ENCODE assay signal across 24 cellular contexts in genomic region chrX:87006561-87006960, GRCh38.
"Had no signal": no experiment of that assay in that cellular context is flagged by ENCODE, and none has a peak within 500 bp of the region (broad histone marks: within the 10 kb centered on the region; RNA-seq: fewer than 3 reads in every experiment).

No MANE protein-coding gene starts in this region.

- H3K27ac ChIP-seq: left ventricle myocardium inferior, ovary, right atrium auricular region, right lobe of liver, tibial nerve, uterus had no signal

- H3K36me3 ChIP-seq: left ventricle myocardium inferior, ovary, right atrium auricular region, right lobe of liver, tibial nerve, uterus had no signal

- H3K4me3 Mint-ChIP-seq: immature natural killer cell; naive thymus-derived CD4-positive, alpha-beta T cell; natural killer cell treated with Interleukin-12 subunit alpha and Interleukin-12 subunit beta and Interleukin-15 and Interleukin-18, amount 100 ng/mL, for 72 hours; stimulated activated memory B cell treated with anti-CD40 and anti-IgM and Interleukin-4, amounts not matched to agents 10 μg/mL and 1 μg/mL and 100 μg/mL, for 72 hours; stimulated activated naive CD8-positive, alpha-beta T cell treated with anti-CD3 and anti-CD28 coated beads, Interleukin-15, amount 100 ng/mL, for 72 hours; type B pancreatic cell had no signal

- ATAC-seq: mucosa of descending colon; naive thymus-derived CD4-positive, alpha-beta T cell; natural killer cell treated with Interleukin-12 subunit alpha and Interleukin-12 subunit beta and Interleukin-15 and Interleukin-18, amount 100 ng/mL, for 72 hours; stimulated activated memory B cell treated with anti-CD40 and anti-IgM and Interleukin-4, amounts not matched to agents 10 μg/mL and 1 μg/mL and 100 μg/mL, for 72 hours; stimulated activated naive CD8-positive, alpha-beta T cell treated with anti-CD3 and anti-CD28 coated beads, Interleukin-15, amount 100 ng/mL, for 72 hours had no signal

- H3K4me1 ChIP-seq: left ventricle myocardium inferior, right atrium auricular region, tibial nerve, uterus had no signal

- H3K9me3 ChIP-seq: left ventricle myocardium inferior, ovary, right lobe of liver, tibial nerve, uterus had no signal

- H3K27ac Mint-ChIP-seq: immature natural killer cell; naive thymus-derived CD4-positive, alpha-beta T cell; natural killer cell treated with Interleukin-12 subunit alpha and Interleukin-12 subunit beta and Interleukin-15 and Interleukin-18, amount 100 ng/mL, for 72 hours; progenitor cell of endocrine pancreas; stimulated activated memory B cell treated with anti-CD40 and anti-IgM and Interleukin-4, amounts not matched to agents 10 μg/mL and 1 μg/mL and 100 μg/mL, for 72 hours; stimulated activated naive CD8-positive, alpha-beta T cell treated with anti-CD3 and anti-CD28 coated beads, Interleukin-15, amount 100 ng/mL, for 72 hours; type B pancreatic cell had no signal

- H3K27me3 Mint-ChIP-seq: naive thymus-derived CD4-positive, alpha-beta T cell; natural killer cell treated with Interleukin-12 subunit alpha and Interleukin-12 subunit beta and Interleukin-15 and Interleukin-18, amount 100 ng/mL, for 72 hours; progenitor cell of endocrine pancreas; stimulated activated memory B cell treated with anti-CD40 and anti-IgM and Interleukin-4, amounts not matched to agents 10 μg/mL and 1 μg/mL and 100 μg/mL, for 72 hours; stimulated activated naive CD8-positive, alpha-beta T cell treated with anti-CD3 and anti-CD28 coated beads, Interleukin-15, amount 100 ng/mL, for 72 hours; type B pancreatic cell had no signal

- H3K4me1 Mint-ChIP-seq: immature natural killer cell; naive thymus-derived CD4-positive, alpha-beta T cell; stimulated activated memory B cell treated with anti-CD40 and anti-IgM and Interleukin-4, amounts not matched to agents 10 μg/mL and 1 μg/mL and 100 μg/mL, for 72 hours; stimulated activated naive CD8-positive, alpha-beta T cell treated with anti-CD3 and anti-CD28 coated beads, Interleukin-15, amount 100 ng/mL, for 72 hours had no signal

- DNase-seq: hippocampal formation; immature natural killer cell; left ventricle myocardium inferior; midbrain; mucosa of descending colon; naive thymus-derived CD4-positive, alpha-beta T cell; ovary; right lobe of liver; stimulated activated CD4-positive, alpha-beta T cell treated with anti-CD3 and anti-CD28 coated beads, Interleukin-1b, Interleukin-23, amount 100 ng/mL, for 48 hours; stimulated activated CD4-positive, alpha-beta T cell treated with anti-CD3 and anti-CD28 coated beads, Interleukin-2, amount 100 ng/mL, for 48 hours; stimulated activated CD4-positive, alpha-beta T cell treated with anti-CD3 and anti-CD28 coated beads, Interleukin-4, amount 100 ng/mL, for 4 hours; stimulated activated CD8-positive, alpha-beta memory T cell treated with anti-CD3 and anti-CD28 coated beads, Interleukin-4, amount 100 ng/mL, for 48 hours; stimulated activated naive CD4-positive, alpha-beta T cell treated with Interleukin-2 at 50 U/mL for 16 hours; stimulated activated naive CD8-positive, alpha-beta T cell treated with anti-CD3 and anti-CD28 coated beads, Interleukin-15, amount 100 ng/mL, for 72 hours; substantia nigra; uterus had no signal

- H3K36me3 Mint-ChIP-seq: immature natural killer cell; naive thymus-derived CD4-positive, alpha-beta T cell; natural killer cell treated with Interleukin-12 subunit alpha and Interleukin-12 subunit beta and Interleukin-15 and Interleukin-18, amount 100 ng/mL, for 72 hours; stimulated activated memory B cell treated with anti-CD40 and anti-IgM and Interleukin-4, amounts not matched to agents 10 μg/mL and 1 μg/mL and 100 μg/mL, for 72 hours; type B pancreatic cell had no signal

- H3K27me3 ChIP-seq: ovary, right atrium auricular region, right lobe of liver, uterus had no signal

- H3K4me2 ChIP-seq: smooth muscle cell had no signal

- H3K9me3 Mint-ChIP-seq: type B pancreatic cell had no signal

- H3K4me3 ChIP-seq: left ventricle myocardium inferior, lung, mucosa of descending colon, ovary, right atrium auricular region, right lobe of liver, smooth muscle cell, tibial nerve, uterus had no signal
